10 cellular contexts compared by ENCODE assay signal in the genomic region with DNA sequence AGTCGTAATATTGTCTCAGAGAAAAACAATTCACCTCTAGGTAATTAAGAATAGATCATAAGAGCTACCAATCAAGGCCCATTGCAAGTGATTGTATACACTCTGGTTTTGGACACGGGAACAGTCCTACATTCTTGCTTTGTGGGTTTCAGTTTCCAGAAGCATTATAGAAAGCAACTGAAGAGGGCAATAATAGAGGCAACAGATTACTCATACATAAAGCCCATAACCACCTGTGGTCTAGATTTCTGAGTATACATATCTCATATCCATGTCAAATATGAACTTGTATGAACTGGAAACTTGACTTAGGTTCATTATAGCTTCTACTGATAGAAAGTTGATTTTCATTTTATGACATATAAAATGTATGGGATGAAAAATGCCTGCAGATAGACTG.
A peak's percentile ranks its signal among the peaks of the same experiment; 100 is the strongest.
DNase-seq lines count a peak whose midpoint lies in the region; ATAC-seq, FAIRE-seq and TF ChIP-seq lines count a peak whose summit lies in the region.
"Had no signal": no experiment of that assay in that cellular context is flagged by ENCODE, and none has a peak within 500 bp of the region (broad histone marks: within the 10 kb centered on the region; RNA-seq: fewer than 3 reads in every experiment).

No MANE protein-coding gene starts in this region.

- H3K27ac Mint-ChIP-seq in mesothelial cell of epicardium, result no peak overlapping the region

- peaks cover 1% of the 10 kb centered on the region for H3K9me3 Mint-ChIP-seq in mesothelial cell of epicardium

- intact Hi-C loops in lower leg skin (cut with DNase I; ENCODE audit: low total_unique reads), result loop anchor here (10.0 kb wide), 1 partner anchor 278 kb away; no protein-coding TSS in a partner anchor

- H3K36me3 Mint-ChIP-seq in mesothelial cell of epicardium, result peaks cover 25% of the 10 kb centered on the region

- TF ChIP-seq POLR2A in GM12892 (IDR thresholded peaks at IDR 0.05; ENCODE audit: low read depth, low read length), result no peak
- TF ChIP-seq POLR2A in lower leg skin (IDR thresholded peaks at IDR 0.05), result no peak

- peak; percentile 80 for FAIRE-seq in GM12892 (lab: Jason Lieb, UNC)
- FAIRE-seq in GM19239 (lab: Jason Lieb, UNC), result peak; percentile 97
- FAIRE-seq: bronchial epithelial cell had no signal

- ATAC-seq in HG02798 (IDR thresholded peaks at IDR 0.05; ENCODE audit: poor library complexity, unreplicated experiment) (peak; percentile 95), HG03571 (IDR thresholded peaks at IDR 0.05; ENCODE audit: unreplicated experiment) (peak; percentile 92)
- ATAC-seq: gastroesophageal sphincter had no signal

- 92 to 97% methylated on average over 2 of the region's 2 CpGs for WGBS in lower leg skin, 2 donors

- DNase-seq in GM12892 (ENCODE audit: insufficient read length), result peak; percentile 7
- peak; percentile 40 for DNase-seq in GM19239 (ENCODE audit: insufficient read length, low spot score)
- no peak for DNase-seq in mesothelial cell of epicardium (ENCODE audit: low spot score in 2 of 2, unreplicated experiment in 2 of 2)
- no peak for DNase-seq in NCI-H510A (lab: John Stamatoyannopoulos, UW)
- no peak for DNase-seq in lower leg skin (ENCODE audit: low spot score in 2 of 2)
- no peak for DNase-seq in glomerular visceral epithelial cell (ENCODE audit: extremely low spot score)

- H3K4me3 Mint-ChIP-seq in mesothelial cell of epicardium, result no peak overlapping the region

- H3K4me3 ChIP-seq in lower leg skin (ENCODE audit: low read depth, poor library complexity, severe bottlenecking), result no peak overlapping the region
- H3K4me3 ChIP-seq: gastroesophageal sphincter had no signal

- no peaks in the 10 kb centered on the region for H3K4me1 Mint-ChIP-seq in mesothelial cell of epicardium

- TF ChIP-seq CTCF in mesothelial cell of epicardium (IDR thresholded peaks at IDR 0.05; ENCODE audit: unreplicated experiment), result no peak
- no peak for TF ChIP-seq CTCF in lower leg skin (IDR thresholded peaks at IDR 0.05)

- no peaks in the 10 kb centered on the region for H3K27me3 Mint-ChIP-seq in mesothelial cell of epicardium (ENCODE audit: low read depth)

Comparison
In these comparisons a context has a peak if more than half of its experiments do, and no peak if none do; other contexts are left out.
1. DNase-seq: peak in GM12892 (single experiment) and GM19239 (single experiment); none in mesothelial cell of epicardium (0 of 2), NCI-H510A (single experiment), lower leg skin (0 of 2) and glomerular visceral epithelial cell (single experiment).